ENCODE assay signal across 31 cellular contexts in the genomic region with DNA sequence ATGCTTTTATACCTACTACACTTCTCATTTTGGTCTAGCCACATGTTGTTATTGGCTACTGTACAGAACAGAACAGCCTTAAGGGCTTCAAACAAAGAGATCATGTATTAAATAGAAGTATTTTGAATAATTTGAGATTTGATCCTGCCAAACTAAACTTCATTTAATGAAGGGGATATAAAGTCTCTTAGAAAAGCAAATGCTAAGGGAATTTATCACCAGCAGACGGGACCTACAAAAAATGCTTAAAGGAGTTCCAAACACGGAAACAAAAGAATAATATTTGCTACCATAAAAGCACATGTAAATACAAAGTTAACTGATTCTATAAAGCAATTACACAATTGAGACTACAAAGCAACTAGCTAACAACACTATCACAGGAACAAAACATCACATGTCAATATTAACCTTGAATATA. TPM values are rescaled to one million over a fixed set of nuclear protein-coding genes. Genes with fewer than 3 reads are reported as not detected.
DNase-seq lines count a peak whose midpoint lies in the region; ATAC-seq and TF ChIP-seq lines count a peak whose summit lies in the region.
"Had no signal": no experiment of that assay in that cellular context is flagged by ENCODE, and none has a peak within 500 bp of the region (broad histone marks: within the 10 kb centered on the region; RNA-seq: fewer than 3 reads in every experiment).

No MANE protein-coding gene starts in this region.

- BruUV-seq in MCF 10A (replicated peaks; lab: Mats Ljungman, UMichigan) = no TSS peak

- H3K4me3 ChIP-seq in breast epithelium = no peak overlapping the region
- H3K4me3 ChIP-seq in astrocyte of the spinal cord (ENCODE audit: low read depth, low read length) = no peak overlapping the region
- H3K4me3 ChIP-seq: left ventricle myocardium inferior, SK-N-MC, smooth muscle cell, suprapubic skin, upper lobe of right lung had no signal

- CTCF ChIA-PET in MCF 10A (lab: Yijun Ruan, JAX) = interaction anchor here (0.6 to 1.1 kb wide), 3 partner anchors 20 to 1468 kb away, joined by 3 read pairs; no protein-coding TSS in a partner anchor

- H3K4me1 Mint-ChIP-seq in MCF 10A (ENCODE audit: insufficient read depth, unreplicated experiment) = peaks cover 4% of the 10 kb centered on the region
- H3K4me1 Mint-ChIP-seq in naive thymus-derived CD8-positive, alpha-beta T cell = no peaks in the 10 kb centered on the region
- H3K4me1 Mint-ChIP-seq: activated naive CD4-positive, alpha-beta T cell treated with anti-CD3 and anti-CD28 coated beads, Interleukin-2, amount 10 ng/mL, durations not matched to agents 7 days and 5 days; CD14-positive monocyte had no signal

- POLR2A ChIA-PET in MCF 10A (lab: Yijun Ruan, JAX) = interaction anchor here (0.6 to 0.9 kb wide), 3 partner anchors 16 to 143 kb away, joined by 3 to 4 read pairs (median 4); a partner anchor contains a TSS
- POLR2A ChIA-PET in naive thymus-derived CD8-positive, alpha-beta T cell (lab: Charles Lee) = no interaction called here

- H3K9me3 ChIP-seq in breast epithelium = no peaks in the 10 kb centered on the region
- H3K9me3 ChIP-seq: left ventricle myocardium inferior, neutrophil, suprapubic skin, upper lobe of right lung had no signal

- H3K27ac Mint-ChIP-seq in MCF 10A (ENCODE audit: low read depth, unreplicated experiment) = no peak overlapping the region
- H3K27ac Mint-ChIP-seq in naive thymus-derived CD8-positive, alpha-beta T cell = no peak overlapping the region
- H3K27ac Mint-ChIP-seq: activated CD4-positive, alpha-beta memory T cell treated with anti-CD3 and anti-CD28 coated beads for 36 hours; activated naive CD4-positive, alpha-beta T cell treated with anti-CD3 and anti-CD28 coated beads, Interleukin-2, amount 10 ng/mL, durations not matched to agents 7 days and 5 days; T-helper 1 cell treated with Interleukin-12 subunit alpha and Interleukin-12 subunit beta and Interleukin-4 antibody, amounts not matched to agents 30 μg/mL and 1 μg/mL, for 36 hours had no signal

- no peak for TF ChIP-seq CTCF in MCF 10A (IDR thresholded peaks at IDR 0.05; ENCODE audit: unreplicated experiment)
- no peak for TF ChIP-seq CTCF in breast epithelium (IDR thresholded peaks at IDR 0.05)
- TF ChIP-seq CTCF in astrocyte of the spinal cord (IDR thresholded peaks at IDR 0.05; ENCODE audit: low read depth, low read length) = no peak

- TF ChIP-seq POLR2A in breast epithelium (IDR thresholded peaks at IDR 0.05) = no peak

- no peak overlapping the region for H3K27ac ChIP-seq in breast epithelium
- H3K27ac ChIP-seq: left ventricle myocardium inferior, neutrophil, SK-N-MC, suprapubic skin, upper lobe of right lung had no signal

- no peaks in the 10 kb centered on the region for H3K36me3 ChIP-seq in breast epithelium
- H3K36me3 ChIP-seq: left ventricle myocardium inferior, neutrophil, suprapubic skin, upper lobe of right lung had no signal

- intact Hi-C loops in MCF 10A (cut with micrococcal nuclease) (no loop called here), breast epithelium (cut with DNase I; ENCODE audit: low total_unique reads) (no loop called here)

- ATAC-seq in SK-N-SH treated with all-trans-retinoic acid at 6 μM for 48 hours (no peak), HG03457 (IDR thresholded peaks at IDR 0.05; ENCODE audit: unreplicated experiment) (no peak)
- no peak for ATAC-seq in naive thymus-derived CD8-positive, alpha-beta T cell
- ATAC-seq: HCT116, right cardiac atrium, upper lobe of right lung had no signal

- in situ Hi-C loops in astrocyte of the spinal cord (cut with HindIII; ENCODE audit: low sequenced_read_pairs) = no loop called here

- peaks cover 17% of the 10 kb centered on the region for H3K27me3 Mint-ChIP-seq in MCF 10A (ENCODE audit: insufficient read depth, unreplicated experiment)
- peaks cover 0 to 3% (median 0%) of the 10 kb centered on the region in 5 donors for H3K27me3 Mint-ChIP-seq in naive thymus-derived CD8-positive, alpha-beta T cell

- no peaks in the 10 kb centered on the region for H3K36me3 Mint-ChIP-seq in MCF 10A (ENCODE audit: insufficient read depth, unreplicated experiment)
- no peaks in the 10 kb centered on the region for H3K36me3 Mint-ChIP-seq in naive thymus-derived CD8-positive, alpha-beta T cell
- H3K36me3 Mint-ChIP-seq: activated CD4-positive, alpha-beta memory T cell treated with anti-CD3 and anti-CD28 coated beads for 36 hours; activated naive CD4-positive, alpha-beta T cell treated with anti-CD3 and anti-CD28 coated beads, Interleukin-2, amount 10 ng/mL, durations not matched to agents 7 days and 5 days; CD14-positive monocyte had no signal

- DNase-seq in MCF 10A (ENCODE audit: unreplicated experiment) = peak; percentile 52
- no peak for DNase-seq in breast epithelium (ENCODE audit: low spot score in 2 of 2)
- DNase-seq in NCI-H748 treated with DMSO at 0.1 percent for 48 hours (lab: John Stamatoyannopoulos, UW) = peak; percentile 85
- peak; percentile 85 for DNase-seq in astrocyte of the spinal cord (ENCODE audit: low read depth, low spot score)
- DNase-seq in naive thymus-derived CD8-positive, alpha-beta T cell = no peak
- no peak for DNase-seq in activated CD4-positive, alpha-beta T cell treated with anti-CD3 and anti-CD28 coated beads for 48 hours
- DNase-seq: activated CD4-positive, alpha-beta memory T cell treated with anti-CD3 and anti-CD28 coated beads for 36 hours; activated CD4-positive, CD25-positive, alpha-beta regulatory T cell treated with anti-CD3 and anti-CD28 coated beads, Interleukin-2, amount 50 U/mL, for 72 hours; activated naive CD4-positive, alpha-beta T cell treated with anti-CD3 and anti-CD28 coated beads, Interleukin-2, amount 10 ng/mL, durations not matched to agents 7 days and 5 days; amniotic stem cell; Calu3; DND-41; effector CD4-positive, alpha-beta T cell; Kasumi-1; left ventricle myocardium inferior; mesendoderm; NCI-H1694; OCI-M1; posterior cingulate gyrus; right cardiac atrium; stimulated activated naive CD4-positive, alpha-beta T cell treated with Interleukin-2 at 50 U/mL for 16 hours; upper lobe of right lung had no signal

- no peaks in the 10 kb centered on the region for H3K27me3 ChIP-seq in breast epithelium
- H3K27me3 ChIP-seq: neutrophil, suprapubic skin, upper lobe of right lung had no signal

- no peaks in the 10 kb centered on the region for H3K9me3 Mint-ChIP-seq in MCF 10A (ENCODE audit: unreplicated experiment)
- H3K9me3 Mint-ChIP-seq in naive thymus-derived CD8-positive, alpha-beta T cell = peaks cover 0 to 2% (median 0%) of the 10 kb centered on the region in 9 donors
- H3K9me3 Mint-ChIP-seq: activated CD4-positive, alpha-beta memory T cell treated with anti-CD3 and anti-CD28 coated beads for 36 hours; activated naive CD4-positive, alpha-beta T cell treated with anti-CD3 and anti-CD28 coated beads, Interleukin-2, amount 10 ng/mL, durations not matched to agents 7 days and 5 days; T-helper 1 cell treated with Interleukin-12 subunit alpha and Interleukin-12 subunit beta and Interleukin-4 antibody, amounts not matched to agents 30 μg/mL and 1 μg/mL, for 36 hours had no signal

- no peaks in the 10 kb centered on the region for H3K4me1 ChIP-seq in breast epithelium
- H3K4me1 ChIP-seq: left ventricle myocardium inferior, suprapubic skin, upper lobe of right lung had no signal

- H3K4me3 Mint-ChIP-seq in MCF 10A (ENCODE audit: unreplicated experiment) = no peak overlapping the region
- H3K4me3 Mint-ChIP-seq in naive thymus-derived CD8-positive, alpha-beta T cell = no peak overlapping the region
- H3K4me3 Mint-ChIP-seq: activated CD4-positive, alpha-beta memory T cell treated with anti-CD3 and anti-CD28 coated beads for 36 hours; activated naive CD4-positive, alpha-beta T cell treated with anti-CD3 and anti-CD28 coated beads, Interleukin-2, amount 10 ng/mL, durations not matched to agents 7 days and 5 days; CD14-positive monocyte; T-helper 1 cell treated with Interleukin-12 subunit alpha and Interleukin-12 subunit beta and Interleukin-4 antibody, amounts not matched to agents 30 μg/mL and 1 μg/mL, for 36 hours had no signal

TF ChIP-seq in SK-N-SH treated with all-trans-retinoic acid at 6 μM for 48 hours, 23 proteins besides CTCF, POLR2A, EP300 and RAD21:
- TF ChIP-seq, protein P1, sequence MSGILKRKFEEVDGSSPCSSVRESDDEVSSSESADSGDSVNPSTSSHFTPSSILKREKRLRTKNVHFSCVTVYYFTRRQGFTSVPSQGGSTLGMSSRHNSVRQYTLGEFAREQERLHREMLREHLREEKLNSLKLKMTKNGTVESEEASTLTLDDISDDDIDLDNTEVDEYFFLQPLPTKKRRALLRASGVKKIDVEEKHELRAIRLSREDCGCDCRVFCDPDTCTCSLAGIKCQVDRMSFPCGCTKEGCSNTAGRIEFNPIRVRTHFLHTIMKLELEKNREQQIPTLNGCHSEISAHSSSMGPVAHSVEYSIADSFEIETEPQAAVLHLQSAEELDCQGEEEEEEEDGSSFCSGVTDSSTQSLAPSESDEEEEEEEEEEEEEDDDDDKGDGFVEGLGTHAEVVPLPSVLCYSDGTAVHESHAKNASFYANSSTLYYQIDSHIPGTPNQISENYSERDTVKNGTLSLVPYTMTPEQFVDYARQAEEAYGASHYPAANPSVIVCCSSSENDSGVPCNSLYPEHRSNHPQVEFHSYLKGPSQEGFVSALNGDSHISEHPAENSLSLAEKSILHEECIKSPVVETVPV (CRISPR knock-in tag; IDR thresholded peaks at IDR 0.05) = no peak
- TF ChIP-seq ZNF70 (CRISPR knock-in tag; IDR thresholded peaks at IDR 0.05) (no peak), ESRRG (CRISPR knock-in tag; IDR thresholded peaks at IDR 0.05) (no peak), ZFP3 (CRISPR knock-in tag; IDR thresholded peaks at IDR 0.05) (no peak), GLIS3 (CRISPR knock-in tag; IDR thresholded peaks at IDR 0.05) (no peak)
- TF ChIP-seq, protein P2, sequence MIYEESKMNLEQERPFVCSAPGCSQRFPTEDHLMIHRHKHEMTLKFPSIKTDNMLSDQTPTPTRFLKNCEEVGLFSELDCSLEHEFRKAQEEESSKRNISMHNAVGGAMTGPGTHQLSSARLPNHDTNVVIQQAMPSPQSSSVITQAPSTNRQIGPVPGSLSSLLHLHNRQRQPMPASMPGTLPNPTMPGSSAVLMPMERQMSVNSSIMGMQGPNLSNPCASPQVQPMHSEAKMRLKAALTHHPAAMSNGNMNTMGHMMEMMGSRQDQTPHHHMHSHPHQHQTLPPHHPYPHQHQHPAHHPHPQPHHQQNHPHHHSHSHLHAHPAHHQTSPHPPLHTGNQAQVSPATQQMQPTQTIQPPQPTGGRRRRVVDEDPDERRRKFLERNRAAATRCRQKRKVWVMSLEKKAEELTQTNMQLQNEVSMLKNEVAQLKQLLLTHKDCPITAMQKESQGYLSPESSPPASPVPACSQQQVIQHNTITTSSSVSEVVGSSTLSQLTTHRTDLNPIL (CRISPR knock-in tag; IDR thresholded peaks at IDR 0.05; ENCODE audit: low read depth) = no peak

RNA-seq across cellular contexts. Expression of a gene that starts 23.6 kb away (rescaled TPM):
- total RNA-seq in MCF 10A (2022) (1.2 and 1.6 TPM in 2 replicates), breast epithelium (10 to 100 TPM; 33.1 to 56.8 (median 50.7) TPM)
- total RNA-seq in naive thymus-derived CD8-positive, alpha-beta T cell = under 1 TPM; 0.19 to 0.21 TPM
- polyA plus RNA-seq in naive thymus-derived CD8-positive, alpha-beta T cell = under 1 TPM in 1 of 3 donors, not detected in 2; 0.42 TPM

Comparison
In these comparisons a context has a peak if more than half of its experiments do, and no peak if none do; other contexts are left out.
1. DNase-seq: peak in MCF 10A (single experiment), NCI-H748 treated with DMSO at 0.1 percent for 48 hours (single experiment) and astrocyte of the spinal cord (single experiment); none in breast epithelium (0 of 2), naive thymus-derived CD8-positive, alpha-beta T cell (0 of 10) and activated CD4-positive, alpha-beta T cell treated with anti-CD3 and anti-CD28 coated beads for 48 hours (single experiment).
2. RNA of a gene that starts 23.6 kb away (total RNA-seq): 33.1 to 56.8 TPM in breast epithelium; 1.2 to 1.6 TPM in MCF 10A and 0.19 to 0.21 TPM in naive thymus-derived CD8-positive, alpha-beta T cell; every median in the first group is over 10 times any median in the second.